In genomic region chr15:41827880-41828746, GRCh38 we compare ENCODE assay signal across 8 cellular contexts. TPM values are rescaled to one million over a fixed set of nuclear protein-coding genes. Genes with fewer than 3 reads are reported as not detected.
A peak's percentile ranks its signal among the peaks of the same experiment; 100 is the strongest.
DNase-seq lines count a peak whose midpoint lies in the region; TF ChIP-seq lines count a peak whose summit lies in the region.

JMJD7 (plus strand) TSS chr15:41828092; CDS start chr15:41828125, 33 bp downstream.

- WGBS in prostate gland: under 1% methylated on average over 62 of the region's 65 CpGs

- POLR2A ChIA-PET in HEK293 (lab: Yijun Ruan, JAX): interaction anchor here (1.4 kb wide), 1 partner anchor 144 kb away, joined by 5 read pairs; the partner anchor contains the start of gene EHD4

- no peaks in the 10 kb centered on the region for H3K27me3 Mint-ChIP-seq in T-helper 1 cell treated with Interleukin-12 subunit alpha and Interleukin-12 subunit beta and Interleukin-4 antibody, amounts not matched to agents 30 μg/mL and 1 μg/mL, for 36 hours (ENCODE audit: low read depth)

- H3K36me3 Mint-ChIP-seq in T-helper 1 cell treated with Interleukin-12 subunit alpha and Interleukin-12 subunit beta and Interleukin-4 antibody, amounts not matched to agents 30 μg/mL and 1 μg/mL, for 36 hours (ENCODE audit: low read depth): peaks cover 29% of the 10 kb centered on the region

- peaks cover 36% of the 10 kb centered on the region for H3K4me1 Mint-ChIP-seq in T-helper 1 cell treated with Interleukin-12 subunit alpha and Interleukin-12 subunit beta and Interleukin-4 antibody, amounts not matched to agents 30 μg/mL and 1 μg/mL, for 36 hours (ENCODE audit: low read depth)

- TF ChIP-seq CTCF in HEK293 (tag by site-specific recombination; IDR thresholded peaks at IDR 0.05) (no peak), left ventricle myocardium inferior (IDR thresholded peaks at IDR 0.05; ENCODE audit: borderline replicate concordance) (no peak), prostate gland (IDR thresholded peaks at IDR 0.05) (peak in 1 of 4 experiments; percentile 18)

- H3K27ac ChIP-seq in HEK293 (ENCODE audit: extremely low read depth, low read depth, low read length) (peak within 1 kb of the TSS; percentile 49; the same call in 1 of the 2 replicates), left ventricle myocardium inferior (replicated peaks) (peak within 1 kb of the TSS; percentile 92), prostate gland (peak within 1 kb of the TSS; percentile 77 to 79)

- no peaks in the 10 kb centered on the region for H3K9me3 ChIP-seq in HEK293 (ENCODE audit: control insufficient read depth, insufficient read depth, low read depth, low read length)
- H3K9me3 ChIP-seq in left ventricle myocardium inferior (replicated peaks): no peaks in the 10 kb centered on the region
- no peaks in the 10 kb centered on the region for H3K9me3 ChIP-seq in prostate gland

- intact Hi-C loops in left ventricle myocardium inferior (cut with micrococcal nuclease) (no loop called here), prostate gland (cut with DNase I) (loop anchor here (1.0 to 5.0 kb wide), 2 partner anchors 54 to 74 kb away; partner anchors contain the start of gene MAPKBP1)

- H3K27me3 ChIP-seq in left ventricle myocardium inferior (ENCODE audit: low read depth) (no peaks in the 10 kb centered on the region), prostate gland (replicated peaks; ENCODE audit: insufficient read depth) (no peaks in the 10 kb centered on the region)

- H3K27ac Mint-ChIP-seq in T-helper 1 cell treated with Interleukin-12 subunit alpha and Interleukin-12 subunit beta and Interleukin-4 antibody, amounts not matched to agents 30 μg/mL and 1 μg/mL, for 36 hours: peak within 1 kb of the TSS; percentile 84

- peak within 1 kb of the TSS; percentile 94 for H3K4me3 Mint-ChIP-seq in T-helper 1 cell treated with Interleukin-12 subunit alpha and Interleukin-12 subunit beta and Interleukin-4 antibody, amounts not matched to agents 30 μg/mL and 1 μg/mL, for 36 hours

- DNase-seq in NCI-H1092 treated with DMSO at 0.1 percent for 48 hours (lab: John Stamatoyannopoulos, UW): peak; percentile 70
- DNase-seq in amniotic epithelial cell (ENCODE audit: low read depth): peak; percentile 72
- peak; percentile 95 for DNase-seq in left ventricle myocardium inferior
- peak; percentile 95 for DNase-seq in prostate gland (ENCODE audit: low spot score)
- peak; percentile 97 for DNase-seq in ureter (ENCODE audit: low spot score)

- no peaks in the 10 kb centered on the region for H3K4me1 ChIP-seq in HEK293 (ENCODE audit: control insufficient read depth, insufficient read depth, low read length)
- peaks cover 52% of the 10 kb centered on the region for H3K4me1 ChIP-seq in left ventricle myocardium inferior
- peaks cover 10% of the 10 kb centered on the region for H3K4me1 ChIP-seq in prostate gland (replicated peaks)

- CTCF ChIA-PET in HEK293 (lab: Yijun Ruan, JAX): interaction anchor here (1.0 kb wide), 2 partner anchors 77 to 91 kb away, joined by 3 to 6 read pairs; no protein-coding TSS in a partner anchor

- H3K36me3 ChIP-seq in HEK293 (ENCODE audit: control insufficient read depth in 2 of 2, insufficient read depth in 1 of 2, low read length in 2 of 2) (peaks cover 0 to 16% of the 10 kb centered on the region in 2 experiments; a peak in 1 of 3 replicates), left ventricle myocardium inferior (peaks cover 28% of the 10 kb centered on the region), prostate gland (no peaks in the 10 kb centered on the region)

- no peaks in the 10 kb centered on the region for H3K9me3 Mint-ChIP-seq in T-helper 1 cell treated with Interleukin-12 subunit alpha and Interleukin-12 subunit beta and Interleukin-4 antibody, amounts not matched to agents 30 μg/mL and 1 μg/mL, for 36 hours

- peak; percentile 88 for TF ChIP-seq POLR2A in prostate gland (IDR thresholded peaks at IDR 0.05)

- H3K4me3 ChIP-seq in GM08714 (ENCODE audit: low read length) (peak within 1 kb of the TSS; percentile 73), HEK293 (ENCODE audit: low read depth, low read length) (peak within 1 kb of the TSS; percentile 79), left ventricle myocardium inferior (peak within 1 kb of the TSS; percentile 93), prostate gland (peak within 1 kb of the TSS; percentile 48 to 64)

TF ChIP-seq in HEK293, 187 proteins besides CTCF, POLR2A, EP300 and RAD21 (continues in another document):
- TF ChIP-seq ZNF518A (tag by site-specific recombination; conservative IDR thresholded peaks at IDR 0.05; ENCODE audit: low read depth) (no peak), ZBTB17 (tag by site-specific recombination; IDR thresholded peaks at IDR 0.05) (peak; percentile 45; the same call in 1 of the 2 replicates), SP3 (tag by site-specific recombination; IDR thresholded peaks at IDR 0.05) (0 out of 2 replicates have a peak, but pooled peaks have one; percentile 30), ZNF133 (tag by site-specific recombination; IDR thresholded peaks at IDR 0.05) (no peak), PBX3 (CRISPR knock-in tag; IDR thresholded peaks at IDR 0.05) (no peak), ZNF157 (tag by site-specific recombination; IDR thresholded peaks at IDR 0.05) (no peak), REST (tag by site-specific recombination; IDR thresholded peaks at IDR 0.05) (no peak), ZNF394 (tag by site-specific recombination; IDR thresholded peaks at IDR 0.05; ENCODE audit: borderline replicate concordance) (no peak; the same call in 1 of the 2 replicates), ZNF843 (tag by site-specific recombination; IDR thresholded peaks at IDR 0.05) (0 out of 2 replicates have a peak, but pooled peaks have one; percentile 16)

RNA-seq across cellular contexts. Expression of gene JMJD7, which starts in this region (rescaled TPM):
- total RNA-seq in left ventricle myocardium inferior: 12.1 TPM
- 10 to 100 TPM; 20.7 to 56.6 TPM for total RNA-seq in prostate gland
- 48.6 TPM for total RNA-seq in ureter

Comparison
In these comparisons a context has a peak if more than half of its experiments do, and no peak if none do; other contexts are left out.
1. Peak in every context shown above with its lines: DNase-seq, H3K4me3 ChIP-seq and H3K27ac ChIP-seq.